ENCODE assay signal across 1 cellular context in genomic region chr22:39681038-39681861, GRCh38.
TF ChIP-seq lines count a peak whose summit lies in the region.

No MANE protein-coding gene starts in this region.

TF ChIP-seq in GM12878, 131 proteins besides CTCF, POLR2A, EP300 and RAD21 (continued from another document):
- TF ChIP-seq REST (IDR thresholded peaks at IDR 0.05; ENCODE audit: low read depth, low read length), result no peak
